Comparison of ENCODE assay signal across 1 cellular context in the genomic region with DNA sequence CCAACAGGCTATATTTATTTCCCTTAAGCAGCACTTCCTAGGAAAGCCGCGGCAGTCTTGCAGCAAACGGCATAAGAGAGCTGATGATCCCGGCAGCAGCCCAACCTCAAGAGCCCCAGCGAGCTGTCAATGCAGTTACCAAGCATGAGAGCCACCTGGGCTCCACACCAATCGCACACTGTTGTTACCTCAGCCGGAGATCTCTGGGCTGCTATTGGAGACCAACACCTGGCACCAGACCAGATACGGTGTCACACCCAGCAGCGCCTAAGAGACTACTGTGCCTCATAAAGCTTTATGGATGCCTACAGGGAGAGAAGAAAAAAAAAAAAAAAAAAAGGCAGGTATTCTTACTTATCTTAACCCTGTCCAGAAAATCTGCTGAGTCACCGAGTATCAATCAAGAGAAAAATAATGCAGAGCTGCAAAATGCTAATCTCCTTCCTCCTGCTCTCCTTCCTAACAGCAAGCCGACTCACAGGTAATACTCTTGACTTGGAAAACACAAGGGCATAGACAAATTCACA.
TF ChIP-seq lines count a peak whose summit lies in the region.

No MANE protein-coding gene starts in this region.

TF ChIP-seq in K562, 482 proteins besides CTCF, POLR2A, EP300 and RAD21 (continued from another document):
- TF ChIP-seq GATAD2A (IDR thresholded peaks at IDR 0.05) (0 out of 2 replicates have a peak, but pooled peaks have one; percentile 28), SMARCE1 (IDR thresholded peaks at IDR 0.05) (peak; percentile 90), ZEB2 (IDR thresholded peaks at IDR 0.05) (peak; percentile 87), TEAD2 (tag; IDR thresholded peaks at IDR 0.05) (no peak), MAFF (IDR thresholded peaks at IDR 0.05; ENCODE audit: low read length) (peak; percentile 98), TEAD4 (IDR thresholded peaks at IDR 0.05; ENCODE audit: low read length) (0 out of 2 replicates have a peak, but pooled peaks have one; percentile 21), TEAD4 (CRISPR knock-in tag; IDR thresholded peaks at IDR 0.05; ENCODE audit: borderline replicate concordance) (no peak), RCOR1 (IDR thresholded peaks at IDR 0.05; ENCODE audit: borderline replicate concordance in 1 of 2, low read depth in 2 of 2, low read length in 2 of 2) (0 out of 4 replicates have a peak, but pooled peaks of 1 of the 2 experiments have one; percentile 26), C11orf30 (IDR thresholded peaks at IDR 0.05; ENCODE audit: low read depth) (peak; percentile 98), NFIC (IDR thresholded peaks at IDR 0.05) (peak; percentile 65), TAF9B (IDR thresholded peaks at IDR 0.05; ENCODE audit: partially characterized antibody) (no peak), MEIS2 (IDR thresholded peaks at IDR 0.05; ENCODE audit: partially characterized antibody) (peak; percentile 76), ZNF354B (CRISPR knock-in tag; IDR thresholded peaks at IDR 0.05) (no peak), HDAC2 (IDR thresholded peaks at IDR 0.05) (peak; percentile 69; the same call in 1 of the 2 replicates), JUND (IDR thresholded peaks at IDR 0.05; ENCODE audit: borderline replicate concordance, low read depth, low read length) (peak; percentile 57; the same call in 1 of the 2 replicates), JUND (tag; IDR thresholded peaks at IDR 0.05; ENCODE audit: borderline replicate concordance, low read depth, low read length) (no peak; the same call in 2 of the 3 replicates), GATAD2B (IDR thresholded peaks at IDR 0.05; ENCODE audit: borderline replicate concordance) (peak; percentile 47), SOX6 (IDR thresholded peaks at IDR 0.05) (peak; percentile 79), ZNF316 (IDR thresholded peaks at IDR 0.05) (peak; percentile 100), CTBP1 (IDR thresholded peaks at IDR 0.05; ENCODE audit: borderline replicate concordance) (0 out of 2 replicates have a peak, but pooled peaks have one; percentile 49), CREM (IDR thresholded peaks at IDR 0.05; ENCODE audit: low read depth) (0 out of 2 replicates have a peak, but pooled peaks have one; percentile 4), MTA2 (IDR thresholded peaks at IDR 0.05; ENCODE audit: low read depth) (peak; percentile 44; the same call in 1 of the 2 replicates), HDAC1 (IDR thresholded peaks at IDR 0.05) (peak; percentile 41 to 58; a peak in 2 of 4 replicates), NFE2L1 (tag; IDR thresholded peaks at IDR 0.05; ENCODE audit: borderline replicate concordance, low read depth) (peak; percentile 98), SMARCC2 (IDR thresholded peaks at IDR 0.05; ENCODE audit: low read depth) (peak; percentile 68), ZBTB8A (IDR thresholded peaks at IDR 0.05; ENCODE audit: partially characterized antibody) (no peak), ZNF76 (CRISPR knock-in tag; IDR thresholded peaks at IDR 0.05; ENCODE audit: borderline replicate concordance) (no peak), MTA1 (IDR thresholded peaks at IDR 0.05; ENCODE audit: borderline replicate concordance) (peak; percentile 72), CXXC5 (CRISPR knock-in tag; IDR thresholded peaks at IDR 0.05) (peak; percentile 46), ARID1B (IDR thresholded peaks at IDR 0.05) (peak; percentile 80), CBFA2T3 (IDR thresholded peaks at IDR 0.05) (peak; percentile 59; the same call in 1 of the 2 replicates)
- TF ChIP-seq, protein P1, sequence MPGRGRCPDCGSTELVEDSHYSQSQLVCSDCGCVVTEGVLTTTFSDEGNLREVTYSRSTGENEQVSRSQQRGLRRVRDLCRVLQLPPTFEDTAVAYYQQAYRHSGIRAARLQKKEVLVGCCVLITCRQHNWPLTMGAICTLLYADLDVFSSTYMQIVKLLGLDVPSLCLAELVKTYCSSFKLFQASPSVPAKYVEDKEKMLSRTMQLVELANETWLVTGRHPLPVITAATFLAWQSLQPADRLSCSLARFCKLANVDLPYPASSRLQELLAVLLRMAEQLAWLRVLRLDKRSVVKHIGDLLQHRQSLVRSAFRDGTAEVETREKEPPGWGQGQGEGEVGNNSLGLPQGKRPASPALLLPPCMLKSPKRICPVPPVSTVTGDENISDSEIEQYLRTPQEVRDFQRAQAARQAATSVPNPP (IDR thresholded peaks at IDR 0.05; ENCODE audit: borderline replicate concordance, insufficient read depth, insufficient read length), result no peak
- TF ChIP-seq, protein P2, sequence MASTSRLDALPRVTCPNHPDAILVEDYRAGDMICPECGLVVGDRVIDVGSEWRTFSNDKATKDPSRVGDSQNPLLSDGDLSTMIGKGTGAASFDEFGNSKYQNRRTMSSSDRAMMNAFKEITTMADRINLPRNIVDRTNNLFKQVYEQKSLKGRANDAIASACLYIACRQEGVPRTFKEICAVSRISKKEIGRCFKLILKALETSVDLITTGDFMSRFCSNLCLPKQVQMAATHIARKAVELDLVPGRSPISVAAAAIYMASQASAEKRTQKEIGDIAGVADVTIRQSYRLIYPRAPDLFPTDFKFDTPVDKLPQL (IDR thresholded peaks at IDR 0.05; ENCODE audit: extremely low read depth, insufficient read length), result no peak
- TF ChIP-seq, protein P3, sequence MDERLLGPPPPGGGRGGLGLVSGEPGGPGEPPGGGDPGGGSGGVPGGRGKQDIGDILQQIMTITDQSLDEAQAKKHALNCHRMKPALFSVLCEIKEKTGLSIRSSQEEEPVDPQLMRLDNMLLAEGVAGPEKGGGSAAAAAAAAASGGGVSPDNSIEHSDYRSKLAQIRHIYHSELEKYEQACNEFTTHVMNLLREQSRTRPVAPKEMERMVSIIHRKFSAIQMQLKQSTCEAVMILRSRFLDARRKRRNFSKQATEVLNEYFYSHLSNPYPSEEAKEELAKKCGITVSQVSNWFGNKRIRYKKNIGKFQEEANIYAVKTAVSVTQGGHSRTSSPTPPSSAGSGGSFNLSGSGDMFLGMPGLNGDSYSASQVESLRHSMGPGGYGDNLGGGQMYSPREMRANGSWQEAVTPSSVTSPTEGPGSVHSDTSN (CRISPR knock-in tag; IDR thresholded peaks at IDR 0.05; ENCODE audit: low read depth), result no peak
- TF ChIP-seq, protein P3 (tag; conservative IDR thresholded peaks at IDR 0.05; ENCODE audit: low read depth), result peak; percentile 69
- TF ChIP-seq, protein P4, sequence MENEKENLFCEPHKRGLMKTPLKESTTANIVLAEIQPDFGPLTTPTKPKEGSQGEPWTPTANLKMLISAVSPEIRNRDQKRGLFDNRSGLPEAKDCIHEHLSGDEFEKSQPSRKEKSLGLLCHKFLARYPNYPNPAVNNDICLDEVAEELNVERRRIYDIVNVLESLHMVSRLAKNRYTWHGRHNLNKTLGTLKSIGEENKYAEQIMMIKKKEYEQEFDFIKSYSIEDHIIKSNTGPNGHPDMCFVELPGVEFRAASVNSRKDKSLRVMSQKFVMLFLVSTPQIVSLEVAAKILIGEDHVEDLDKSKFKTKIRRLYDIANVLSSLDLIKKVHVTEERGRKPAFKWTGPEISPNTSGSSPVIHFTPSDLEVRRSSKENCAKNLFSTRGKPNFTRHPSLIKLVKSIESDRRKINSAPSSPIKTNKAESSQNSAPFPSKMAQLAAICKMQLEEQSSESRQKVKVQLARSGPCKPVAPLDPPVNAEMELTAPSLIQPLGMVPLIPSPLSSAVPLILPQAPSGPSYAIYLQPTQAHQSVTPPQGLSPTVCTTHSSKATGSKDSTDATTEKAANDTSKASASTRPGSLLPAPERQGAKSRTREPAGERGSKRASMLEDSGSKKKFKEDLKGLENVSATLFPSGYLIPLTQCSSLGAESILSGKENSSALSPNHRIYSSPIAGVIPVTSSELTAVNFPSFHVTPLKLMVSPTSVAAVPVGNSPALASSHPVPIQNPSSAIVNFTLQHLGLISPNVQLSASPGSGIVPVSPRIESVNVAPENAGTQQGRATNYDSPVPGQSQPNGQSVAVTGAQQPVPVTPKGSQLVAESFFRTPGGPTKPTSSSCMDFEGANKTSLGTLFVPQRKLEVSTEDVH (IDR thresholded peaks at IDR 0.05; ENCODE audit: low read depth, partially characterized antibody), result no peak
- TF ChIP-seq, protein P5, sequence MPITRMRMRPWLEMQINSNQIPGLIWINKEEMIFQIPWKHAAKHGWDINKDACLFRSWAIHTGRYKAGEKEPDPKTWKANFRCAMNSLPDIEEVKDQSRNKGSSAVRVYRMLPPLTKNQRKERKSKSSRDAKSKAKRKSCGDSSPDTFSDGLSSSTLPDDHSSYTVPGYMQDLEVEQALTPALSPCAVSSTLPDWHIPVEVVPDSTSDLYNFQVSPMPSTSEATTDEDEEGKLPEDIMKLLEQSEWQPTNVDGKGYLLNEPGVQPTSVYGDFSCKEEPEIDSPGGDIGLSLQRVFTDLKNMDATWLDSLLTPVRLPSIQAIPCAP (CRISPR knock-in tag; IDR thresholded peaks at IDR 0.05; ENCODE audit: borderline replicate concordance), result no peak
- TF ChIP-seq, protein P6, sequence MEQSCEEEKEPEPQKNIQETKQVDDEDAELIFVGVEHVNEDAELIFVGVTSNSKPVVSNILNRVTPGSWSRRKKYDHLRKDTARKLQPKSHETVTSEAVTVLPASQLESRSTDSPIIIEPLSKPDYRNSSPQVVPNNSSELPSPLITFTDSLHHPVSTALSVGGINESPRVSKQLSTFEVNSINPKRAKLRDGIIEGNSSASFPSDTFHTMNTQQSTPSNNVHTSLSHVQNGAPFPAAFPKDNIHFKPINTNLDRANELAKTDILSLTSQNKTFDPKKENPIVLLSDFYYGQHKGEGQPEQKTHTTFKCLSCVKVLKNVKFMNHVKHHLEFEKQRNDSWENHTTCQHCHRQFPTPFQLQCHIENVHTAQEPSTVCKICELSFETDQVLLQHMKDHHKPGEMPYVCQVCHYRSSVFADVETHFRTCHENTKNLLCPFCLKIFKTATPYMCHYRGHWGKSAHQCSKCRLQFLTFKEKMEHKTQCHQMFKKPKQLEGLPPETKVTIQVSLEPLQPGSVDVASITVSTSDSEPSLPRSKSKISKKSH (CRISPR knock-in tag; IDR thresholded peaks at IDR 0.05), result no peak
- TF ChIP-seq, protein P7, sequence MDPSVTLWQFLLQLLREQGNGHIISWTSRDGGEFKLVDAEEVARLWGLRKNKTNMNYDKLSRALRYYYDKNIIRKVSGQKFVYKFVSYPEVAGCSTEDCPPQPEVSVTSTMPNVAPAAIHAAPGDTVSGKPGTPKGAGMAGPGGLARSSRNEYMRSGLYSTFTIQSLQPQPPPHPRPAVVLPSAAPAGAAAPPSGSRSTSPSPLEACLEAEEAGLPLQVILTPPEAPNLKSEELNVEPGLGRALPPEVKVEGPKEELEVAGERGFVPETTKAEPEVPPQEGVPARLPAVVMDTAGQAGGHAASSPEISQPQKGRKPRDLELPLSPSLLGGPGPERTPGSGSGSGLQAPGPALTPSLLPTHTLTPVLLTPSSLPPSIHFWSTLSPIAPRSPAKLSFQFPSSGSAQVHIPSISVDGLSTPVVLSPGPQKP (CRISPR knock-in tag; IDR thresholded peaks at IDR 0.05), result no peak
- TF ChIP-seq, protein P8, sequence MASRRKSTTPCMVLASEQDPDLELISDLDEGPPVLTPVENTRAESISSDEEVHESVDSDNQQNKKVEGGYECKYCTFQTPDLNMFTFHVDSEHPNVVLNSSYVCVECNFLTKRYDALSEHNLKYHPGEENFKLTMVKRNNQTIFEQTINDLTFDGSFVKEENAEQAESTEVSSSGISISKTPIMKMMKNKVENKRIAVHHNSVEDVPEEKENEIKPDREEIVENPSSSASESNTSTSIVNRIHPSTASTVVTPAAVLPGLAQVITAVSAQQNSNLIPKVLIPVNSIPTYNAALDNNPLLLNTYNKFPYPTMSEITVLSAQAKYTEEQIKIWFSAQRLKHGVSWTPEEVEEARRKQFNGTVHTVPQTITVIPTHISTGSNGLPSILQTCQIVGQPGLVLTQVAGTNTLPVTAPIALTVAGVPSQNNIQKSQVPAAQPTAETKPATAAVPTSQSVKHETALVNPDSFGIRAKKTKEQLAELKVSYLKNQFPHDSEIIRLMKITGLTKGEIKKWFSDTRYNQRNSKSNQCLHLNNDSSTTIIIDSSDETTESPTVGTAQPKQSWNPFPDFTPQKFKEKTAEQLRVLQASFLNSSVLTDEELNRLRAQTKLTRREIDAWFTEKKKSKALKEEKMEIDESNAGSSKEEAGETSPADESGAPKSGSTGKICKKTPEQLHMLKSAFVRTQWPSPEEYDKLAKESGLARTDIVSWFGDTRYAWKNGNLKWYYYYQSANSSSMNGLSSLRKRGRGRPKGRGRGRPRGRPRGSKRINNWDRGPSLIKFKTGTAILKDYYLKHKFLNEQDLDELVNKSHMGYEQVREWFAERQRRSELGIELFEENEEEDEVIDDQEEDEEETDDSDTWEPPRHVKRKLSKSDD (conservative IDR thresholded peaks at IDR 0.05; ENCODE audit: low read length), result no peak
